Comparison of ENCODE assay signal across 9 cellular contexts in genomic region chr1:20731057-20731991, GRCh38.
A peak's percentile ranks its signal among the peaks of the same experiment; 100 is the strongest.
DNase-seq lines count a peak whose midpoint lies in the region; TF ChIP-seq lines count a peak whose summit lies in the region.
"Had no signal": no experiment of that assay in that cellular context is flagged by ENCODE, and none has a peak within 500 bp of the region (broad histone marks: within the 10 kb centered on the region; RNA-seq: fewer than 3 reads in every experiment).

No MANE protein-coding gene starts in this region.

- H3K4me1 ChIP-seq in HUES6 (ENCODE audit: control insufficient read depth, insufficient read depth, low read length) = peaks cover 35% of the 10 kb centered on the region

- no peaks in the 10 kb centered on the region for H3K36me3 ChIP-seq in HUES6 (ENCODE audit: control insufficient read depth, insufficient read depth, low read length)

- H3K27ac ChIP-seq in HUES6 (ENCODE audit: low read depth, low read length) = no peak overlapping the region
- H3K27ac ChIP-seq in coronary artery = no peak overlapping the region
- H3K27ac ChIP-seq: 22Rv1 had no signal

- TF ChIP-seq CTCF in coronary artery (IDR thresholded peaks at IDR 0.05) (no peak), nephron progenitor cell (IDR thresholded peaks at IDR 0.05) (no peak)

- H3K9ac ChIP-seq in HUES6 (ENCODE audit: low read length) = peak overlapping the region; percentile 41

- no peaks in the 10 kb centered on the region for H3K9me3 ChIP-seq in HUES6 (ENCODE audit: control insufficient read depth, insufficient read depth, low read depth, low read length)

- H3K36me3 Mint-ChIP-seq in nephron progenitor cell (ENCODE audit: low read depth) = no peaks in the 10 kb centered on the region

- no peak overlapping the region for H3K27ac Mint-ChIP-seq in nephron progenitor cell

- H3K4me1 Mint-ChIP-seq in nephron progenitor cell = peaks cover 27% of the 10 kb centered on the region

- H3K27me3 Mint-ChIP-seq in nephron progenitor cell (ENCODE audit: low read depth, poor library complexity) = peaks cover 67% of the 10 kb centered on the region

- H3K4me3 ChIP-seq in HUES6 (ENCODE audit: low read depth, low read length) (peak overlapping the region; percentile 62), coronary artery (peak overlapping the region; percentile 74)

- peak overlapping the region; percentile 70 for H3K4me3 Mint-ChIP-seq in nephron progenitor cell

- peaks cover 51% of the 10 kb centered on the region for H3K27me3 ChIP-seq in HUES6 (ENCODE audit: control insufficient read depth, insufficient read depth, low read length)

- DNase-seq in DMS 273 (lab: John Stamatoyannopoulos, UW; ENCODE audit: unreplicated experiment) = peak; percentile 45
- DNase-seq in DMS 273 treated with DMSO at 0.1 percent for 48 hours (lab: John Stamatoyannopoulos, UW) = no peak
- peak; percentile 70 for DNase-seq in coronary artery (ENCODE audit: low spot score)
- no peak for DNase-seq in nephron progenitor cell
- DNase-seq in cerebellar cortex (ENCODE audit: low spot score) = no peak
- no peak for DNase-seq in superior temporal gyrus (ENCODE audit: extremely low spot score)
- no peak for DNase-seq in NCI-H345 (lab: John Stamatoyannopoulos, UW)

- H3K9me3 Mint-ChIP-seq in nephron progenitor cell = no peaks in the 10 kb centered on the region

Comparison
In these comparisons a context has a peak if more than half of its experiments do, and no peak if none do; other contexts are left out.
1. DNase-seq: peak in DMS 273 (single experiment) and coronary artery (single experiment); none in DMS 273 treated with DMSO at 0.1 percent for 48 hours (single experiment), nephron progenitor cell (single experiment), cerebellar cortex (single experiment), superior temporal gyrus (single experiment) and NCI-H345 (single experiment).